Comparison of ENCODE assay signal across 8 cellular contexts in the genomic region with DNA sequence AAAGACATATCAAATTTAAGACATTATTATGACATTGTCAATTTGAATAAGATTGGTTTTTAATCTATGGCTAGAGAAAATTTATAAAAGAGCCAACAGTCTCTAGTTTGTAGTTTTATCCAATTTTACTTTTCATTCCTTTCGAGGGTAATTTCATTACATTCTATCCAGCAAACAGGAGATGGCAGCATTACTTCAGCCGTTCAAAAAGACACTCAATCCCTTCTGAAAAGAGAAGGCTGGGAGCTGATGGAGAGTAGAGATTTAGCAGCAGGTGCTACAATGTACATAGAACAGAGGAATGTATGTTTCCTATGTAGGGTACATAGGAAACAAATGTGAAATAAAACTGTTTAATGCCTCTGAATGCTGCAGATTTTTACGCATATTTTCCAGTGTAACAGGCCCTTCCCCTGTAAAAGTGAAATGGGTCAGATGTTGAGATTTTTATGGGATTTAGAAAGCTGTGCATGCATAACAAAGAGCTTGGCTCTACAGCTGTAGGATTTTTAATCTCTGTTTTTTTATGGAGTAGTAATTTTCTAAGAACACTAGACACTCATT. TPM values are rescaled to one million over a fixed set of nuclear protein-coding genes. Genes with fewer than 3 reads are reported as not detected.
DNase-seq lines count a peak whose midpoint lies in the region; ATAC-seq and TF ChIP-seq lines count a peak whose summit lies in the region.

No MANE protein-coding gene starts in this region.

- H3K27me3 ChIP-seq in HAP-1 (ENCODE audit: low read depth) = no peaks in the 10 kb centered on the region
- no peaks in the 10 kb centered on the region for H3K27me3 ChIP-seq in OCI-LY1 (ENCODE audit: insufficient read depth, low read length)
- no peaks in the 10 kb centered on the region for H3K27me3 ChIP-seq in testis
- H3K27me3 ChIP-seq in MG63 = no peaks in the 10 kb centered on the region

- no peak for TF ChIP-seq POLR2A in testis (IDR thresholded peaks at IDR 0.05)

- intact Hi-C loops in testis (cut with DNase I; ENCODE audit: low total_unique reads) = no loop called here

- in situ Hi-C loops in HAP-1 (cut with MboI; ENCODE audit: low sequenced_read_pairs) = loop anchor here (10.0 kb wide), 1 partner anchor 114 kb away; no protein-coding TSS in a partner anchor

- H3K4me3 ChIP-seq in HAP-1 = no peak overlapping the region
- no peak overlapping the region for H3K4me3 ChIP-seq in OCI-LY1 (ENCODE audit: low read depth, low read length, poor library complexity, severe bottlenecking)
- H3K4me3 ChIP-seq in testis = no peak overlapping the region
- no peak overlapping the region for H3K4me3 ChIP-seq in MG63

- H3F3A ChIP-seq in OCI-LY1 (ENCODE audit: insufficient read depth, low read length) = no peaks in the 10 kb centered on the region

- H3K36me3 ChIP-seq in HAP-1 (replicated peaks) (no peaks in the 10 kb centered on the region), OCI-LY1 (ENCODE audit: insufficient read depth, low read length) (no peaks in the 10 kb centered on the region), testis (ENCODE audit: low read depth, missing control alignments) (no peaks in the 10 kb centered on the region), MG63 (no peaks in the 10 kb centered on the region)

- no peak overlapping the region for H3K4me2 ChIP-seq in OCI-LY1 (ENCODE audit: low read length)

- H3K27ac ChIP-seq in OCI-LY1 (ENCODE audit: low read depth, low read length, poor library complexity, severe bottlenecking) (no peak overlapping the region), testis (no peak overlapping the region)

- DNase-seq in AG09319 (ENCODE audit: extremely low read depth, low read depth) (no peak), HAP-1 (ENCODE audit: low spot score in 2 of 2) (peak; percentile 58 to 87), fibroblast of gingiva (ENCODE audit: low read depth) (peak; percentile 9), testis (no peak), MG63 (no peak)
- no peak for DNase-seq in activated T-cell treated with anti-CD3 and anti-CD28 coated beads, Interleukin-2, amount 50 U/mL, for 48 hours

- H4K20me1 ChIP-seq in OCI-LY1 (ENCODE audit: insufficient read depth, low read length) = no peaks in the 10 kb centered on the region

- H2AFZ ChIP-seq in OCI-LY1 (ENCODE audit: low read length) = no peak overlapping the region

- TF ChIP-seq CTCF in AG09319 (IDR thresholded peaks at IDR 0.05; ENCODE audit: low read depth, low read length) = peak; percentile 63
- peak; percentile 51; the same call in 1 of the 2 replicates for TF ChIP-seq CTCF in OCI-LY1 (IDR thresholded peaks at IDR 0.05; ENCODE audit: low read length)
- peak in 2 of 3 experiments; percentile 21 to 47 for TF ChIP-seq CTCF in testis (IDR thresholded peaks at IDR 0.05)

- H3K9me2 ChIP-seq in OCI-LY1 (ENCODE audit: low read depth, low read length) = no peaks in the 10 kb centered on the region

- ATAC-seq in esophagus mucosa = no peak

- no peaks in the 10 kb centered on the region for H3K79me2 ChIP-seq in OCI-LY1 (ENCODE audit: insufficient read depth, low read length)

- H3K9me3 ChIP-seq in HAP-1 (no peaks in the 10 kb centered on the region), OCI-LY1 (ENCODE audit: low read length) (no peaks in the 10 kb centered on the region), testis (no peaks in the 10 kb centered on the region), MG63 (no peaks in the 10 kb centered on the region)

- peaks cover 11% of the 10 kb centered on the region for H3K4me1 ChIP-seq in HAP-1
- H3K4me1 ChIP-seq in OCI-LY1 (ENCODE audit: insufficient read depth, low read length, severe bottlenecking) = no peaks in the 10 kb centered on the region
- no peaks in the 10 kb centered on the region for H3K4me1 ChIP-seq in testis

- 43 to 55% methylated on average over 3 of the region's 3 CpGs for WGBS in testis, 2 donors

- no peak overlapping the region for H3K9ac ChIP-seq in OCI-LY1 (ENCODE audit: low read length)

RNA-seq across cellular contexts. Expression of gene RPS12, which starts 15.9 kb away (rescaled TPM):
- total RNA-seq in testis (1,000 to 10,000 TPM in 1 of 2 donors, 100 to 1,000 TPM in 1; 451 to 1,185 TPM), esophagus mucosa (1,299 TPM)
- polyA plus RNA-seq in testis (ENCODE audit: insufficient read depth, low read depth, low replicate concordance) = 1,417 TPM
- total RNA-seq in MG63 (2014; rRNA removed; shearing (Covaris generic); ENCODE audit: low replicate concordance) = 1,680 and 1,976 TPM in 2 replicates

RNA-seq across cellular contexts. Expression of gene SLC18B1, which starts 31.9 kb away (rescaled TPM):
- total RNA-seq in testis (1 to 10 TPM; 2.4 to 3.6 TPM), esophagus mucosa (12.8 TPM)
- polyA plus RNA-seq in testis (ENCODE audit: insufficient read depth, low read depth, low replicate concordance) = 7.5 TPM
- total RNA-seq in MG63 (2014; rRNA removed; shearing (Covaris generic); ENCODE audit: low replicate concordance) = 7.3 and 34.0 TPM in 2 replicates

Comparison
In these comparisons a context has a peak if more than half of its experiments do, and no peak if none do; other contexts are left out.
1. DNase-seq: peak in HAP-1 (2 of 2) and fibroblast of gingiva (single experiment); none in AG09319 (single experiment), testis (single experiment), activated T-cell treated with anti-CD3 and anti-CD28 coated beads, Interleukin-2, amount 50 U/mL, for 48 hours (0 of 2) and MG63 (single experiment).
2. Peak in every context shown above with its lines, with median percentiles within 50 percentile points of each other: CTCF ChIP-seq.